37 cellular contexts compared by ENCODE assay signal in the genomic region with DNA sequence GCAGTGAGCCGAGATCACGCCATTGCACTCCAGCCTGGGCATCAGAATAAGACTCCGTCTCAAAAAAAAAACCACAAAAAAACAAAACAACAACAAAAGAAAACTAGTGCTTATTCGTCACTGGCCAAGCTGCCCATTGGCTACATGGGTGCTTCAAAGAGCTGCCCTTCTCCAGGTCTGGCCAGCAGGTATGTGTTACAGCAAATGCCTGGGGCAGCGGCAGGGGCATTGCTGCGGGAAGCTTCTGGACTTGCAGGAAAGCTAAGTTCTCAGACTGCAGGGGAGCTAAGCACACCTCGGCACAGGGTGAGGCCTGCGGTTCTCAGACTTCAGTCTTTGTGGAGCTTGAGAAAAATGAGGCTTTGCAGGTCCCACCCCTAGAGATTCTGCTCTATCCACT. TPM values are rescaled to one million over a fixed set of nuclear protein-coding genes. Genes with fewer than 3 reads are reported as not detected.
"Had no signal": no experiment of that assay in that cellular context is flagged by ENCODE, and none has a peak within 500 bp of the region (broad histone marks: within the 10 kb centered on the region; RNA-seq: fewer than 3 reads in every experiment).

No MANE protein-coding gene starts in this region.

- H3K27ac Mint-ChIP-seq: activated B cell treated with CpG ODN at 0.5 μM for 24 hours; activated CD4-positive, alpha-beta memory T cell treated with anti-CD3 and anti-CD28 coated beads for 36 hours; activated CD4-positive, alpha-beta T cell treated with anti-CD3 and anti-CD28 coated beads, Interleukin-2, amount 10 ng/mL, durations not matched to agents 24 days and 14 days; activated CD8-positive, alpha-beta T cell treated with anti-CD3 and anti-CD28 coated beads for 36 hours; activated naive CD4-positive, alpha-beta T cell treated with anti-CD3 and anti-CD28 coated beads for 36 hours; activated naive CD4-positive, alpha-beta T cell treated with anti-CD3 and anti-CD28 coated beads, Interleukin-2, amount 50 U/mL, for 72 hours; activated naive CD8-positive, alpha-beta T cell treated with anti-CD3 and anti-CD28 coated beads for 36 hours; activated T-cell treated with anti-CD3 and anti-CD28 coated beads, Interleukin-2, amount 50 U/mL, for 72 hours; activated T-helper 1 cell treated with anti-CD3 and anti-CD28 coated beads, Interleukin-12 subunit alpha, Interleukin-12 subunit beta, Interleukin-2, Interleukin-4 antibody, amounts not matched to agents 30 ng/mL and 10 ng/mL and 1 ng/mL, durations not matched to agents 14 hours and 24 hours and 36 hours; activated T-helper 17 cell treated with anti-CD3 and anti-CD28 coated beads, Interleukin-2, amount 50 U/mL, for 72 hours; T-cell; T-helper 17 cell had no signal

- H3K4me1 Mint-ChIP-seq: activated B cell treated with CpG ODN at 0.5 μM for 24 hours; activated CD4-positive, alpha-beta T cell treated with anti-CD3 and anti-CD28 coated beads, Interleukin-2, amount 10 ng/mL, durations not matched to agents 24 days and 14 days; activated naive CD8-positive, alpha-beta T cell treated with anti-CD3 and anti-CD28 coated beads for 36 hours; activated T-helper 17 cell treated with anti-CD3 and anti-CD28 coated beads, Interleukin-2, amount 50 U/mL, for 72 hours; central memory CD8-positive, alpha-beta T cell; T-cell; T-helper 17 cell had no signal

- H3K4me3 ChIP-seq: adrenal gland, cardiac muscle cell had no signal

- DNase-seq: activated B cell treated with CpG ODN at 0.5 μM for 24 hours; activated CD4-positive, alpha-beta memory T cell treated with anti-CD3 and anti-CD28 coated beads for 36 hours; activated CD4-positive, alpha-beta T cell treated with anti-CD3 and anti-CD28 coated beads for 4 hours; activated CD4-positive, alpha-beta T cell treated with anti-CD3 and anti-CD28 coated beads, Interleukin-2, amount 10 ng/mL, durations not matched to agents 24 days and 14 days; activated CD4-positive, alpha-beta T cell treated with anti-CD3 and anti-CD28 coated beads, Interleukin-2, amount 50 U/mL, for 1 hour; activated CD4-positive, alpha-beta T cell treated with anti-CD3 and anti-CD28 coated beads, Interleukin-2, amount 50 U/mL, for 4 hours; activated CD4-positive, CD25-positive, alpha-beta regulatory T cell treated with anti-CD3 and anti-CD28 coated beads, Interleukin-2, amount 50 U/mL, for 72 hours; activated CD8-positive, alpha-beta memory T cell treated with anti-CD3 and anti-CD28 coated beads, Interleukin-2, amount 50 U/mL, for 4 hours; activated CD8-positive, alpha-beta T cell treated with anti-CD3 and anti-CD28 coated beads for 36 hours; activated effector memory CD4-positive, alpha-beta T cell treated with anti-CD3 and anti-CD28 coated beads, Interleukin-2, amount 50 U/mL, for 16 hours; activated gamma-delta T cell treated with Interleukin-2 at 50 U/mL for 16 hours; activated naive CD4-positive, alpha-beta T cell; activated naive CD4-positive, alpha-beta T cell treated with anti-CD3 and anti-CD28 coated beads for 36 hours; activated naive CD4-positive, alpha-beta T cell treated with anti-CD3 and anti-CD28 coated beads, Interleukin-2, amount 50 U/mL, for 16 hours; activated naive CD8-positive, alpha-beta T cell treated with anti-CD3 and anti-CD28 coated beads for 36 hours; activated T-cell treated with anti-CD3 and anti-CD28 coated beads for 4 hours; activated T-cell treated with anti-CD3 and anti-CD28 coated beads, Interleukin-2, amount 50 U/mL, for 1 hour; activated T-cell treated with anti-CD3 and anti-CD28 coated beads, Interleukin-2, amount 50 U/mL, for 4 hours; activated T-cell treated with anti-CD3 and anti-CD28 coated beads, Interleukin-2, amount 50 U/mL, for 72 hours; adrenal gland; amniotic stem cell; aorta; caudate nucleus; cerebellar nuclear complex; T-cell; T-helper 17 cell had no signal

- H3K9me3 ChIP-seq: adrenal gland had no signal

- ATAC-seq: activated CD8-positive, alpha-beta T cell treated with anti-CD3 and anti-CD28 coated beads for 36 hours; activated naive CD4-positive, alpha-beta T cell treated with anti-CD3 and anti-CD28 coated beads, Interleukin-2, amount 50 U/mL, for 72 hours; activated T-cell treated with anti-CD3 and anti-CD28 coated beads, Interleukin-2, amount 50 U/mL, for 4 hours; activated T-cell treated with anti-CD3 and anti-CD28 coated beads, Interleukin-2, amount 50 U/mL, for 72 hours; activated T-helper 17 cell treated with anti-CD3 and anti-CD28 coated beads, Interleukin-2, amount 50 U/mL, for 72 hours; T-cell; T-helper 17 cell had no signal

- H3K27me3 Mint-ChIP-seq: activated B cell treated with CpG ODN at 0.5 μM for 24 hours; activated CD4-positive, alpha-beta memory T cell treated with anti-CD3 and anti-CD28 coated beads for 36 hours; activated CD8-positive, alpha-beta T cell treated with anti-CD3 and anti-CD28 coated beads for 36 hours; activated naive CD8-positive, alpha-beta T cell treated with anti-CD3 and anti-CD28 coated beads for 36 hours; activated T-helper 17 cell treated with anti-CD3 and anti-CD28 coated beads, Interleukin-2, amount 50 U/mL, for 72 hours; brain; central memory CD8-positive, alpha-beta T cell; T-cell; T-helper 17 cell had no signal

- H3K36me3 ChIP-seq: adrenal gland, cardiac muscle cell had no signal

- H3K4me1 ChIP-seq: adrenal gland had no signal

- H3K27ac ChIP-seq: adrenal gland, cardiac muscle cell, VCaP had no signal

- H3K27me3 ChIP-seq: adrenal gland, cardiac muscle cell had no signal

- H3K36me3 Mint-ChIP-seq: activated CD4-positive, alpha-beta memory T cell treated with anti-CD3 and anti-CD28 coated beads for 36 hours; activated naive CD4-positive, alpha-beta T cell treated with anti-CD3 and anti-CD28 coated beads, Interleukin-2, amount 50 U/mL, for 72 hours; activated naive CD8-positive, alpha-beta T cell treated with anti-CD3 and anti-CD28 coated beads for 36 hours; T-cell had no signal

- H3K4me3 Mint-ChIP-seq: activated B cell treated with CpG ODN at 0.5 μM for 24 hours; activated CD4-positive, alpha-beta memory T cell treated with anti-CD3 and anti-CD28 coated beads for 36 hours; activated CD4-positive, alpha-beta T cell treated with anti-CD3 and anti-CD28 coated beads, Interleukin-2, amount 10 ng/mL, durations not matched to agents 24 days and 14 days; activated CD8-positive, alpha-beta T cell treated with anti-CD3 and anti-CD28 coated beads for 36 hours; activated naive CD4-positive, alpha-beta T cell treated with anti-CD3 and anti-CD28 coated beads for 36 hours; activated naive CD8-positive, alpha-beta T cell treated with anti-CD3 and anti-CD28 coated beads for 36 hours; activated T-cell treated with anti-CD3 and anti-CD28 coated beads, Interleukin-2, amount 50 U/mL, for 4 hours; activated T-cell treated with anti-CD3 and anti-CD28 coated beads, Interleukin-2, amount 50 U/mL, for 72 hours; activated T-helper 1 cell treated with anti-CD3 and anti-CD28 coated beads, Interleukin-12 subunit alpha, Interleukin-12 subunit beta, Interleukin-2, Interleukin-4 antibody, amounts not matched to agents 30 ng/mL and 10 ng/mL and 1 ng/mL, durations not matched to agents 14 hours and 24 hours and 36 hours; activated T-helper 17 cell treated with anti-CD3 and anti-CD28 coated beads, Interleukin-2, amount 50 U/mL, for 72 hours; brain; central memory CD8-positive, alpha-beta T cell; T-cell; T-helper 17 cell had no signal

- H3K9me3 Mint-ChIP-seq: activated B cell treated with CpG ODN at 0.5 μM for 24 hours; activated CD4-positive, alpha-beta memory T cell treated with anti-CD3 and anti-CD28 coated beads for 36 hours; activated CD4-positive, alpha-beta T cell treated with anti-CD3 and anti-CD28 coated beads, Interleukin-2, amount 10 ng/mL, durations not matched to agents 24 days and 14 days; activated CD8-positive, alpha-beta T cell treated with anti-CD3 and anti-CD28 coated beads for 36 hours; activated naive CD4-positive, alpha-beta T cell treated with anti-CD3 and anti-CD28 coated beads for 36 hours; activated naive CD4-positive, alpha-beta T cell treated with anti-CD3 and anti-CD28 coated beads, Interleukin-2, amount 50 U/mL, for 72 hours; activated naive CD8-positive, alpha-beta T cell treated with anti-CD3 and anti-CD28 coated beads for 36 hours; activated T-cell treated with anti-CD3 and anti-CD28 coated beads, Interleukin-2, amount 50 U/mL, for 4 hours; activated T-cell treated with anti-CD3 and anti-CD28 coated beads, Interleukin-2, amount 50 U/mL, for 72 hours; activated T-helper 1 cell treated with anti-CD3 and anti-CD28 coated beads, Interleukin-12 subunit alpha, Interleukin-12 subunit beta, Interleukin-2, Interleukin-4 antibody, amounts not matched to agents 30 ng/mL and 10 ng/mL and 1 ng/mL, durations not matched to agents 14 hours and 24 hours and 36 hours; activated T-helper 17 cell treated with anti-CD3 and anti-CD28 coated beads, Interleukin-2, amount 50 U/mL, for 72 hours; brain; central memory CD8-positive, alpha-beta T cell; T-cell had no signal

RNA-seq across cellular contexts. Expression of a gene that starts 4.1 kb away (rescaled TPM):
- total RNA-seq: activated B cell treated with CpG ODN at 0.5 μM for 24 hours; activated CD4-positive, alpha-beta memory T cell treated with anti-CD3 and anti-CD28 coated beads for 36 hours; activated CD4-positive, alpha-beta T cell treated with anti-CD3 and anti-CD28 coated beads, Interleukin-2, amount 10 ng/mL, durations not matched to agents 24 days and 14 days; activated CD8-positive, alpha-beta memory T cell treated with anti-CD3 and anti-CD28 coated beads for 36 hours; activated CD8-positive, alpha-beta T cell treated with anti-CD3 and anti-CD28 coated beads for 36 hours; activated naive CD4-positive, alpha-beta T cell treated with anti-CD3 and anti-CD28 coated beads for 36 hours; activated naive CD4-positive, alpha-beta T cell treated with anti-CD3 and anti-CD28 coated beads, Interleukin-2, amount 50 U/mL, for 72 hours; activated naive CD8-positive, alpha-beta T cell treated with anti-CD3 and anti-CD28 coated beads for 36 hours; activated T-cell treated with anti-CD3 and anti-CD28 coated beads, Interleukin-2, amount 50 U/mL, for 4 hours; activated T-cell treated with anti-CD3 and anti-CD28 coated beads, Interleukin-2, amount 50 U/mL, for 72 hours; activated T-helper 1 cell treated with anti-CD3 and anti-CD28 coated beads, Interleukin-12 subunit alpha, Interleukin-12 subunit beta, Interleukin-2, Interleukin-4 antibody, amounts not matched to agents 30 ng/mL and 10 ng/mL and 1 ng/mL, durations not matched to agents 14 hours and 24 hours and 36 hours; activated T-helper 17 cell treated with anti-CD3 and anti-CD28 coated beads, Interleukin-2, amount 50 U/mL, for 72 hours; adrenal gland; aorta; bronchial epithelial cell; cardiac muscle cell; T-cell; T-helper 1 cell treated with Interleukin-12 subunit alpha and Interleukin-12 subunit beta and Interleukin-4 antibody, amounts not matched to agents 30 ng/mL and 1 ng/mL, for 36 hours; T-helper 17 cell; T-helper 2 cell treated with Interferon-gamma antibody and Interleukin-4, amounts not matched to agents 100 ng/mL and 5 ng/mL, for 36 hours had no signal
- polyA plus RNA-seq: adrenal gland, aorta, cardiac muscle cell had no signal
